ENCODE assay signal across 16 cellular contexts in the genomic region with DNA sequence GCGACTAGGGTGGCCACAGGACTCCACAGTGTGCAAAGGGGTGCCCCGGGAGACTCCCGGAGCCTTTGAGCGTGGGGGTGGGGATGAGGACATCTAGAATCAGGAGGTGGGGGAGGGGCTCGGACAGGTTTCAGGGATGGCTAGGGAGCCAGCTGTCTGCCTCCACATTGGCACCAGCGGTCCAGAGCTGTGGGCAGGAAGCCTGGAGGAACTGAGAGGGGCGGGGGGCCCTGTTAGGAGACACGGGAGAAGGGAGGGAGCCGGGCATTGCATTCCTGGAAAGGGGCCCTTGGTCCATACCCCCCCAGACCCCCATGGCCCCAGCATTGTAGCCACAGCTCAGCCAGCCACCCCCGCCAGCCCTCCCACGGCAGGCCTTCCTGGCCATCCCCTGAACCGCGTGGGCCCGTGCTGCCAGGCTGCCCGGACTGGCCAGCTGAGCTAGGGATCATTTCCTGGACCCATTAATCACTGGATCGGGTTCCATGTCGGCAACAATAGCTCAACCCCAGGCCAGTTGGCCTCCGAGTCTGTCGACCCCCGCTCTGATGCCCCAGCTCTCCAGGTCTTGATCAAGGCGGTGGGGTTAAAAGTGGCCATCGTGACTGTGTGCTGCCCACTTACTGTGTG. TPM values are rescaled to one million over a fixed set of nuclear protein-coding genes. Genes with fewer than 3 reads are reported as not detected.
DNase-seq lines count a peak whose midpoint lies in the region; ATAC-seq and TF ChIP-seq lines count a peak whose summit lies in the region.
"Had no signal": no experiment of that assay in that cellular context is flagged by ENCODE, and none has a peak within 500 bp of the region (broad histone marks: within the 10 kb centered on the region; RNA-seq: fewer than 3 reads in every experiment).

No MANE protein-coding gene starts in this region.

- CTCF ChIA-PET in RWPE1 (lab: Yijun Ruan, JAX) = no interaction called here

- DNase-seq in RWPE1 (ENCODE audit: low spot score) = no peak
- peak; percentile 44 for DNase-seq in nephron progenitor cell
- DNase-seq in thoracic aorta (ENCODE audit: low spot score) = peak; percentile 17
- DNase-seq in central memory CD4-positive, alpha-beta T cell = no peak
- no peak for DNase-seq in brain microvascular endothelial cell
- DNase-seq: DND-41; GOT3; NCI-H1694 treated with DMSO at 0.1 percent for 48 hours; NK-92 treated with Interleukin-12 subunit alpha and Interleukin-12 subunit beta, amount 100 ng/mL, for 24 hours; SHP77; SK-N-SH had no signal

- H3K36me3 ChIP-seq in thoracic aorta (no peaks in the 10 kb centered on the region), brain microvascular endothelial cell (replicated peaks) (no peaks in the 10 kb centered on the region)

- peak overlapping the region; percentile 32 for H3K4me3 ChIP-seq in thoracic aorta
- no peak overlapping the region for H3K4me3 ChIP-seq in brain microvascular endothelial cell (ENCODE audit: low read depth, low read length)
- H3K4me3 ChIP-seq: K562 had no signal

- no peaks in the 10 kb centered on the region for H3K9me3 ChIP-seq in thoracic aorta
- H3K9me3 ChIP-seq: SK-N-SH had no signal

- no peaks in the 10 kb centered on the region for H3K27me3 Mint-ChIP-seq in nephron progenitor cell (ENCODE audit: low read depth, poor library complexity)

- H3K27ac Mint-ChIP-seq in nephron progenitor cell = no peak overlapping the region

- H3K9me3 Mint-ChIP-seq in nephron progenitor cell = peaks cover under 1% of the 10 kb centered on the region

- no peaks in the 10 kb centered on the region for H3K36me3 Mint-ChIP-seq in nephron progenitor cell (ENCODE audit: low read depth)
- H3K36me3 Mint-ChIP-seq: CD14-positive monocyte had no signal

- H3K4me3 Mint-ChIP-seq in nephron progenitor cell = no peak overlapping the region
- H3K4me3 Mint-ChIP-seq: CD14-positive monocyte had no signal

- in situ Hi-C loops in brain microvascular endothelial cell (cut with HindIII; ENCODE audit: low pct_ligation_motif_present, low sequenced_read_pairs) = no loop called here

- POLR2A ChIA-PET in RWPE1 (lab: Yijun Ruan, JAX; ENCODE audit: low non-redundant PET) = no interaction called here

- H3K4me1 Mint-ChIP-seq in nephron progenitor cell = peaks cover 64% of the 10 kb centered on the region

- H3K27ac ChIP-seq in C4-2B (peak overlapping the region; percentile 3; the same call in 1 of the 2 replicates), RWPE1 (peak overlapping the region; percentile 21; the same call in 1 of the 2 replicates), thoracic aorta (peak overlapping the region; percentile 51 to 64), brain microvascular endothelial cell (no peak overlapping the region)

- ATAC-seq in thoracic aorta (ENCODE audit: insufficient number of reproducible peaks, low FRiP score, low read depth) (no peak), GM18498 (IDR thresholded peaks at IDR 0.05; ENCODE audit: unreplicated experiment) (no peak)
- ATAC-seq: K562 had no signal

- H3K4me1 ChIP-seq in thoracic aorta (ENCODE audit: control insufficient read depth in 1 of 2, low read depth in 2 of 2) = peaks cover 4 to 22% of the 10 kb centered on the region in 2 donors

- H3K27me3 ChIP-seq in thoracic aorta (replicated peaks; ENCODE audit: insufficient read depth) (no peaks in the 10 kb centered on the region), brain microvascular endothelial cell (replicated peaks) (no peaks in the 10 kb centered on the region)

- TF ChIP-seq CTCF in C4-2B (conservative IDR thresholded peaks at IDR 0.05) (no peak), RWPE1 (conservative IDR thresholded peaks at IDR 0.05; ENCODE audit: low read depth) (no peak), nephron progenitor cell (IDR thresholded peaks at IDR 0.05) (no peak), thoracic aorta (IDR thresholded peaks at IDR 0.05) (no peak), brain microvascular endothelial cell (IDR thresholded peaks at IDR 0.05; ENCODE audit: low read depth, low read length, missing control alignments) (no peak)

RNA-seq across cellular contexts. Expression of a gene that starts 39.9 kb away (rescaled TPM):
- under 1 TPM; 0.41 to 0.78 TPM for total RNA-seq in thoracic aorta
- total RNA-seq: K562, NCI-H460 had no signal

Comparison
In these comparisons a context has a peak if more than half of its experiments do, and no peak if none do; other contexts are left out.
1. DNase-seq: peak in nephron progenitor cell (single experiment) and thoracic aorta (single experiment); none in RWPE1 (single experiment), central memory CD4-positive, alpha-beta T cell (single experiment) and brain microvascular endothelial cell (single experiment).